In genomic region chrX:155026727-155027508, GRCh38 we compare ENCODE assay signal across 8 cellular contexts. TPM values are rescaled to one million over a fixed set of nuclear protein-coding genes. Genes with fewer than 3 reads are reported as not detected.
DNase-seq lines count a peak whose midpoint lies in the region; ATAC-seq and TF ChIP-seq lines count a peak whose summit lies in the region.

A gene with protein sequence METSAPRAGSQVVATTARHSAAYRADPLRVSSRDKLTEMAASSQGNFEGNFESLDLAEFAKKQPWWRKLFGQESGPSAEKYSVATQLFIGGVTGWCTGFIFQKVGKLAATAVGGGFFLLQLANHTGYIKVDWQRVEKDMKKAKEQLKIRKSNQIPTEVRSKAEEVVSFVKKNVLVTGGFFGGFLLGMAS (plus strand): TSS chrX:155026844. CDS start chrX:155026939, 95 bp downstream.

- peaks cover 11% of the 10 kb centered on the region for H3K4me1 Mint-ChIP-seq in progenitor cell of endocrine pancreas (ENCODE audit: low read depth)

- H3K4me1 ChIP-seq in heart right ventricle (peaks cover 0 to 34% (median 4%) of the 10 kb centered on the region in 9 donors), upper lobe of right lung (peaks cover 3% of the 10 kb centered on the region)

- ATAC-seq in GM18498 (IDR thresholded peaks at IDR 0.05; ENCODE audit: unreplicated experiment) (peak; percentile 88), HG02885 (IDR thresholded peaks at IDR 0.05; ENCODE audit: poor library complexity, unreplicated experiment) (peak; percentile 87), heart right ventricle (peak; percentile 91 to 97 (median 95)), upper lobe of right lung (peak; percentile 97)

- H3K9me3 Mint-ChIP-seq in progenitor cell of endocrine pancreas (ENCODE audit: low read depth), result peaks cover 10% of the 10 kb centered on the region

- H3K4me3 ChIP-seq in heart right ventricle, result peak within 1 kb of the TSS; percentile 32 to 75 (median 62)
- peak within 1 kb of the TSS; percentile 60 for H3K4me3 ChIP-seq in upper lobe of right lung

- 1% methylated on average over 23 to 72 of the region's 82 CpGs for WGBS in heart right ventricle, 2 donors

- H3K9me3 ChIP-seq in heart right ventricle, result peaks cover 0 to 5% (median 0%) of the 10 kb centered on the region in 11 donors
- H3K9me3 ChIP-seq in upper lobe of right lung, result no peaks in the 10 kb centered on the region

- TF ChIP-seq CTCF in heart right ventricle (IDR thresholded peaks at IDR 0.05) (no peak), progenitor cell of endocrine pancreas (IDR thresholded peaks at IDR 0.05; ENCODE audit: unreplicated experiment) (no peak), upper lobe of right lung (IDR thresholded peaks at IDR 0.05) (no peak)

- H3K27me3 Mint-ChIP-seq in progenitor cell of endocrine pancreas, result no peaks in the 10 kb centered on the region

- peak within 1 kb of the TSS; percentile 97 for H3K27ac Mint-ChIP-seq in progenitor cell of endocrine pancreas

- intact Hi-C loops in T-helper 1 cell treated with Interleukin-12 subunit alpha and Interleukin-12 subunit beta and Interleukin-4 antibody, amounts not matched to agents 30 ng/mL and 1 ng/mL, for 36 hours (cut with micrococcal nuclease), result loop anchor here (1.0 kb wide), 6 partner anchors 30 to 854 kb away; partner anchors contain the start of genes BRCC3, CMC4, MTCP1 and SPRY3
- intact Hi-C loops in heart right ventricle (cut with DNase I) (loop anchor here in 1 of 10 donors (5.0 kb wide), 1 partner anchor 45 kb away; the partner anchor contains the start of genes BRCC3, CMC4 and MTCP1), upper lobe of right lung (cut with DNase I) (no loop called here)

- peaks cover 2% of the 10 kb centered on the region for H3K36me3 Mint-ChIP-seq in progenitor cell of endocrine pancreas (ENCODE audit: insufficient read depth)

- H3K36me3 ChIP-seq in heart right ventricle, result no peaks in the 10 kb centered on the region
- no peaks in the 10 kb centered on the region for H3K36me3 ChIP-seq in upper lobe of right lung

- H3K27ac ChIP-seq in heart right ventricle, result peak within 1 kb of the TSS; percentile 85 to 99 (median 98)
- H3K27ac ChIP-seq in upper lobe of right lung, result peak within 1 kb of the TSS; percentile 94

- H3K27me3 ChIP-seq in heart right ventricle, result no peaks in the 10 kb centered on the region
- H3K27me3 ChIP-seq in upper lobe of right lung, result no peaks in the 10 kb centered on the region

- H3K4me3 Mint-ChIP-seq in progenitor cell of endocrine pancreas (ENCODE audit: low read depth), result peak within 1 kb of the TSS; percentile 86

- peak; percentile 90 for DNase-seq in NCI-H1694 (lab: John Stamatoyannopoulos, UW)
- DNase-seq in amniotic epithelial cell (ENCODE audit: low read depth), result peak; percentile 87
- peak; percentile 92 to 94 for DNase-seq in heart right ventricle
- DNase-seq in progenitor cell of endocrine pancreas (ENCODE audit: low spot score, unreplicated experiment), result peak; percentile 84
- peak; percentile 97 for DNase-seq in upper lobe of right lung

RNA-seq across cellular contexts. Expression of the gene that starts here (rescaled TPM):
- 44.2 and 46.8 TPM in 2 replicates for total RNA-seq in T-helper 1 cell treated with Interleukin-12 subunit alpha and Interleukin-12 subunit beta and Interleukin-4 antibody, amounts not matched to agents 30 ng/mL and 1 ng/mL, for 36 hours
- total RNA-seq in heart right ventricle, result 100 to 1,000 TPM; 249 to 428 (median 312) TPM
- polyA plus RNA-seq in heart right ventricle, result 100 to 1,000 TPM; 234 to 530 TPM
- 87.8 and 92.8 TPM in 2 replicates for total RNA-seq in progenitor cell of endocrine pancreas
- 79.1 TPM for total RNA-seq in upper lobe of right lung

Comparison
In these comparisons a context has a peak if more than half of its experiments do, and no peak if none do; other contexts are left out.
1. Peak in every context shown above with its lines: DNase-seq, ATAC-seq, H3K4me3 ChIP-seq and H3K27ac ChIP-seq.